13 cellular contexts compared by ENCODE assay signal in genomic region chr6:31143148-31143547, GRCh38. TPM values are rescaled to one million over a fixed set of nuclear protein-coding genes. Genes with fewer than 3 reads are reported as not detected.
DNase-seq lines count a peak whose midpoint lies in the region; ATAC-seq, FAIRE-seq and TF ChIP-seq lines count a peak whose summit lies in the region.
"Had no signal": no experiment of that assay in that cellular context is flagged by ENCODE, and none has a peak within 500 bp of the region (broad histone marks: within the 10 kb centered on the region; RNA-seq: fewer than 3 reads in every experiment).

No MANE protein-coding gene starts in this region.

- H3K36me3 ChIP-seq in brain microvascular endothelial cell (replicated peaks): no peaks in the 10 kb centered on the region
- peaks cover 0 to 15% of the 10 kb centered on the region in 2 donors for H3K36me3 ChIP-seq in gastrocnemius medialis

- 36% methylated on average over 11 of the region's 11 CpGs for WGBS in right cardiac atrium

- H3K27ac ChIP-seq in brain microvascular endothelial cell: no peak overlapping the region
- H3K27ac ChIP-seq in right cardiac atrium (ENCODE audit: low read length): peak overlapping the region; percentile 65
- H3K27ac ChIP-seq in gastrocnemius medialis: peak overlapping the region in 2 of 4 donors; percentile 12 to 35
- H3K27ac ChIP-seq: neutrophil had no signal

- intact Hi-C loops in right cardiac atrium (cut with DNase I) (loop anchor here in 1 of 4 donors (5.0 kb wide), 1 partner anchor 224 kb away; no protein-coding TSS in a partner anchor), gastrocnemius medialis (cut with DNase I; ENCODE audit: low total_unique reads) (no loop called here)

- H3K4me1 ChIP-seq in right cardiac atrium (ENCODE audit: control insufficient read depth, insufficient read depth, low read length) (peaks cover 8% of the 10 kb centered on the region), gastrocnemius medialis (no peaks in the 10 kb centered on the region)

- ATAC-seq in right cardiac atrium (peak; percentile 78 to 93), gastrocnemius medialis (peak; percentile 48 to 60), HG03457 (IDR thresholded peaks at IDR 0.05; ENCODE audit: unreplicated experiment) (no peak)
- ATAC-seq: activated CD4-positive, CD25-positive, alpha-beta regulatory T cell treated with anti-CD3 and anti-CD28 coated beads, Interleukin-2, amount 50 U/mL, for 24 hours had no signal

- H3K4me3 ChIP-seq in brain microvascular endothelial cell (ENCODE audit: low read depth, low read length) (no peak overlapping the region), right cardiac atrium (ENCODE audit: low read length) (no peak overlapping the region), gastrocnemius medialis (no peak overlapping the region)

- TF ChIP-seq CTCF in brain microvascular endothelial cell (IDR thresholded peaks at IDR 0.05; ENCODE audit: low read depth, low read length, missing control alignments) (no peak), gastrocnemius medialis (IDR thresholded peaks at IDR 0.05 in 4 of 5, conservative IDR thresholded peaks at IDR 0.05 in 1 of 5) (no peak), GM13976 (IDR thresholded peaks at IDR 0.05; ENCODE audit: borderline replicate concordance, control extremely low read depth, extremely low read depth, insufficient read depth, missing control alignments) (no peak)

- H3K9me3 ChIP-seq in right cardiac atrium (ENCODE audit: control insufficient read depth, low read length) (no peaks in the 10 kb centered on the region), gastrocnemius medialis (no peaks in the 10 kb centered on the region)
- H3K9me3 ChIP-seq: neutrophil had no signal

- FAIRE-seq in H54 (lab: Jason Lieb, UNC): no peak

- H3K27me3 ChIP-seq in brain microvascular endothelial cell (replicated peaks) (no peaks in the 10 kb centered on the region), right cardiac atrium (ENCODE audit: control insufficient read depth, insufficient read depth) (no peaks in the 10 kb centered on the region), gastrocnemius medialis (no peaks in the 10 kb centered on the region)

- TF ChIP-seq POLR2A in H54 (IDR thresholded peaks at IDR 0.05; ENCODE audit: low read depth, low read length): no peak
- TF ChIP-seq POLR2A in gastrocnemius medialis (IDR thresholded peaks at IDR 0.05): no peak

- in situ Hi-C loops in brain microvascular endothelial cell (cut with HindIII; ENCODE audit: low pct_ligation_motif_present, low sequenced_read_pairs) (no loop called here), gastrocnemius medialis (cut with MboI; ENCODE audit: low sequenced_read_pairs in 4 of 4) (no loop called here), GM13976 (cut with MboI; ENCODE audit: low sequenced_read_pairs, unreplicated experiment) (no loop called here)

- DNase-seq in H54 (ENCODE audit: insufficient read length, low spot score) (peak; percentile 46), brain microvascular endothelial cell (peak; percentile 42), right cardiac atrium (peak; percentile 83 to 89 (median 86)), gastrocnemius medialis (peak in 1 of 2 donors; percentile 62), NCI-H524 (lab: John Stamatoyannopoulos, UW) (no peak), GM13976 (ENCODE audit: low spot score) (no peak)
- no peak for DNase-seq in stimulated activated CD4-positive, alpha-beta T cell treated with anti-CD3 and anti-CD28 coated beads, Interleukin-15, amount 100 ng/mL, for 24 hours
- DNase-seq: activated naive CD8-positive, alpha-beta T cell treated with anti-CD3 and anti-CD28 coated beads for 36 hours; hypothalamus had no signal

RNA-seq across cellular contexts. Expression of gene PSORS1C2, which starts 4.3 kb away (rescaled TPM):
- not detected for total RNA-seq in right cardiac atrium
- polyA plus RNA-seq in right cardiac atrium: not detected
- not detected for total RNA-seq in gastrocnemius medialis
- total RNA-seq: activated naive CD8-positive, alpha-beta T cell treated with anti-CD3 and anti-CD28 coated beads for 36 hours; OCI-LY7 had no signal

RNA-seq across cellular contexts. Expression of gene CCHCR1, which starts 14.5 kb away (rescaled TPM):
- total RNA-seq in right cardiac atrium (10 to 100 TPM; 10.8 to 16.7 (median 12.9) TPM), gastrocnemius medialis (10 to 100 TPM in 1 of 4 donors, 1 to 10 TPM in 3; 4.9 to 34.3 (median 7.7) TPM)
- 9.6 TPM for polyA plus RNA-seq in right cardiac atrium

RNA-seq across cellular contexts. Expression of gene TCF19, which starts 15.2 kb away (rescaled TPM):
- total RNA-seq in right cardiac atrium: 1 to 10 TPM; 2.0 to 5.5 (median 3.7) TPM
- 2.0 TPM for polyA plus RNA-seq in right cardiac atrium
- 1 to 10 TPM; 1.5 to 5.1 (median 2.6) TPM for total RNA-seq in gastrocnemius medialis

RNA-seq across cellular contexts. Expression of gene CDSN, which starts 22.9 kb away (rescaled TPM):
- total RNA-seq in right cardiac atrium: under 1 TPM in 2 of 4 donors, not detected in 2; 0.14 to 0.17 TPM
- polyA plus RNA-seq in right cardiac atrium: 0.11 TPM
- total RNA-seq in gastrocnemius medialis: not detected
- total RNA-seq: activated naive CD8-positive, alpha-beta T cell treated with anti-CD3 and anti-CD28 coated beads for 36 hours; OCI-LY7 had no signal

RNA-seq across cellular contexts. Expression of gene POU5F1, which starts 27.3 kb away (rescaled TPM):
- total RNA-seq in right cardiac atrium (1 to 10 TPM in 2 of 4 donors, under 1 TPM in 2; 0.34 to 1.2 (median 0.87) TPM), gastrocnemius medialis (not detected)
- 0.57 TPM for polyA plus RNA-seq in right cardiac atrium
- total RNA-seq: activated naive CD8-positive, alpha-beta T cell treated with anti-CD3 and anti-CD28 coated beads for 36 hours had no signal

Comparison
In these comparisons a context has a peak if more than half of its experiments do, and no peak if none do; other contexts are left out.
1. DNase-seq: peak in H54 (single experiment), brain microvascular endothelial cell (single experiment) and right cardiac atrium (3 of 3); none in stimulated activated CD4-positive, alpha-beta T cell treated with anti-CD3 and anti-CD28 coated beads, Interleukin-15, amount 100 ng/mL, for 24 hours (single experiment), NCI-H524 (0 of 2) and GM13976 (single experiment).